Comparison of ENCODE assay signal across 23 cellular contexts in the genomic region with DNA sequence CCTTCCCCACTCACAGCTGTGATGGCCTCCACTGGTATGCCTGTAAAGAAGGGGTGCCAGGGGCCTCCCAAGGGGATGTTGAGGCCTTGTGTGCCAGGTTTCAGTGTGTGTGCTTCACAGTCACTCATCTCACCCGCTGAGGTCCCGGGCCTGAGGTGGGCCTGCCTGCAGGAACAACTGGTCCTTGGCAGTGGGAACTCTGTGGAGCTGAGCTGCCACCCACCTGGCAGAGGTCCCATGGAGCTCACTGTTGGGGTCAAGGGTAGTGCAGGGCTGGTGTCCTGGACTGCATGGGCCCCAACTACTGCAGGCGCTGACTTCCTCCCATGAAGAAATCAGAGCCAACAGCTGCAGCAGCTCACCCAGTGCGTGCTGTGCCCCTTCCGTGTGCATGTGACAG.
"Had no signal": no experiment of that assay in that cellular context is flagged by ENCODE, and none has a peak within 500 bp of the region (broad histone marks: within the 10 kb centered on the region; RNA-seq: fewer than 3 reads in every experiment).

No MANE protein-coding gene starts in this region.

- H3K27ac ChIP-seq: dorsolateral prefrontal cortex, gastrocnemius medialis, neutrophil, testis, tibial nerve, upper lobe of right lung had no signal

- ATAC-seq: esophagus mucosa; gastrocnemius medialis; left colon; left ventricle myocardium superior; naive thymus-derived CD4-positive, alpha-beta T cell; stimulated activated naive B cell treated with anti-CD40 and anti-IgM and Interleukin-4, amounts not matched to agents 10 μg/mL and 1 μg/mL and 100 μg/mL, for 72 hours; stimulated activated naive CD8-positive, alpha-beta T cell treated with anti-CD3 and anti-CD28 coated beads, Interleukin-15, amount 100 ng/mL, for 72 hours; upper lobe of right lung had no signal

- FAIRE-seq: endometrium, keratinocyte had no signal

- H3K4me3 ChIP-seq: dorsolateral prefrontal cortex, gastrocnemius medialis, lung, testis, tibial nerve, upper lobe of right lung had no signal

- DNase-seq: cortex of kidney; dorsolateral prefrontal cortex; effector CD8-positive, alpha-beta T cell; gastrocnemius medialis; immature natural killer cell; left ventricle myocardium superior; mesenchymal stem cell; midbrain; naive thymus-derived CD4-positive, alpha-beta T cell; nephron progenitor cell; stimulated activated CD4-positive, alpha-beta T cell treated with anti-CD3 and anti-CD28 coated beads, Interleukin-2, amount 100 ng/mL, for 24 hours; stimulated activated CD4-positive, alpha-beta T cell treated with anti-CD3 and anti-CD28 coated beads, Interleukin-4, amount 100 ng/mL, for 4 hours; stimulated activated naive B cell treated with anti-CD40 and anti-IgM and Interleukin-4, amounts not matched to agents 10 μg/mL and 1 μg/mL and 100 μg/mL, for 72 hours; stimulated activated naive CD8-positive, alpha-beta T cell treated with anti-CD3 and anti-CD28 coated beads, Interleukin-15, amount 100 ng/mL, for 72 hours; testis; upper lobe of right lung had no signal

- H3K27me3 ChIP-seq: dorsolateral prefrontal cortex, gastrocnemius medialis, testis, tibial nerve, upper lobe of right lung had no signal

- H3K36me3 ChIP-seq: gastrocnemius medialis, neutrophil, tibial nerve, upper lobe of right lung had no signal

- H3K9me3 ChIP-seq: gastrocnemius medialis, neutrophil, testis, upper lobe of right lung had no signal
